In the genomic region with DNA sequence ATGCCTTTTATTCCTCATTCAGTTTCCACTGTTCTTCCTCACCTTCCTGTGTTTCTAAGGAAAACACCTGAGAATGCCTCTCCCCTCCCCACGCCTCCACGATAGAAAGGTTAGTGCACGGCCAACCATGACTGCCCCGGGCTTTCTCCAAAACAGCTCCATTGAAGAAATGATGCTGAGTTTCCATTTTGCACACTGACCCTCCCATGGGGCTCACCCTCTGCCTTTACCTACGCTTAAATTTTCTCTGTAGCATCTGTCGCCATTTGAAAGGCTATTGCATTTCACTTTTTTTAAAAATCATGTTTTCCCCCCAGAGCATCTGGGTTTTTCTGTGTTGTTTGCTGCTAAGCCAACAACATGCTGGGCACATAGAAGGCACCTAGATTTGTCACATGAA, we compare ENCODE assay signal across 29 cellular contexts. TPM values are rescaled to one million over a fixed set of nuclear protein-coding genes. Genes with fewer than 3 reads are reported as not detected.
DNase-seq lines count a peak whose midpoint lies in the region; ATAC-seq, FAIRE-seq and TF ChIP-seq lines count a peak whose summit lies in the region.
"Had no signal": no experiment of that assay in that cellular context is flagged by ENCODE, and none has a peak within 500 bp of the region (broad histone marks: within the 10 kb centered on the region; RNA-seq: fewer than 3 reads in every experiment).

No MANE protein-coding gene starts in this region.

- H3K9me3 Mint-ChIP-seq in stimulated activated naive CD8-positive, alpha-beta T cell treated with anti-CD3 and anti-CD28 coated beads, Interleukin-15, Interleukin-2, amounts not matched to agents 100 ng/mL and 50 ng/mL, for 24 hours = no peaks in the 10 kb centered on the region
- H3K9me3 Mint-ChIP-seq in stimulated activated naive CD8-positive, alpha-beta T cell treated with anti-CD3 and anti-CD28 coated beads, Interleukin-15, amount 100 ng/mL, for 72 hours = no peaks in the 10 kb centered on the region
- H3K9me3 Mint-ChIP-seq in stimulated activated naive B cell treated with anti-CD40 and anti-IgM and Interleukin-4, amounts not matched to agents 10 μg/mL and 1 μg/mL and 100 μg/mL, for 72 hours = no peaks in the 10 kb centered on the region
- H3K9me3 Mint-ChIP-seq: H9, HFFc6, T-cell had no signal

- in situ Hi-C loops in Panc1 (cut with HindIII; ENCODE audit: low pct_unique_long_range_greater_than_20kb, low sequenced_read_pairs) = no loop called here

- intact Hi-C loops in Panc1 (cut with micrococcal nuclease; ENCODE audit: unreplicated experiment) = no loop called here

- H3K36me3 ChIP-seq in Panc1 (ENCODE audit: control insufficient read depth, insufficient read depth, low read length) = no peaks in the 10 kb centered on the region

- H3K27ac ChIP-seq in Panc1 (ENCODE audit: low read length) = peak overlapping the region; percentile 60
- H3K27ac ChIP-seq: 22Rv1, BLaER1, GM23248, RWPE1 had no signal

- H3K36me3 Mint-ChIP-seq in stimulated activated naive CD8-positive, alpha-beta T cell treated with anti-CD3 and anti-CD28 coated beads, Interleukin-15, Interleukin-2, amounts not matched to agents 100 ng/mL and 50 ng/mL, for 24 hours (ENCODE audit: low read depth) = peaks cover 14% of the 10 kb centered on the region
- peaks cover 2 to 4% of the 10 kb centered on the region in 2 donors for H3K36me3 Mint-ChIP-seq in stimulated activated naive B cell treated with anti-CD40 and anti-IgM and Interleukin-4, amounts not matched to agents 10 μg/mL and 1 μg/mL and 100 μg/mL, for 72 hours

- no peak for ATAC-seq in stimulated activated naive CD8-positive, alpha-beta T cell treated with anti-CD3 and anti-CD28 coated beads, Interleukin-15, amount 100 ng/mL, for 72 hours
- ATAC-seq in HG02798 (IDR thresholded peaks at IDR 0.05; ENCODE audit: poor library complexity, unreplicated experiment) (peak; percentile 32), Panc1 (no peak)
- peak; percentile 55 to 66 for ATAC-seq in stimulated activated naive B cell treated with anti-CD40 and anti-IgM and Interleukin-4, amounts not matched to agents 10 μg/mL and 1 μg/mL and 100 μg/mL, for 72 hours (replicated peaks)
- ATAC-seq: T-cell had no signal

- no peaks in the 10 kb centered on the region for H3K9me3 ChIP-seq in Panc1 (ENCODE audit: control insufficient read depth, insufficient read depth, low read depth, low read length)
- H3K9me3 ChIP-seq: BLaER1, MG63 had no signal

- no peak for FAIRE-seq in D721Med (lab: Jason Lieb, UNC)
- FAIRE-seq: HTR-8/SVneo had no signal

- H3K27me3 Mint-ChIP-seq in stimulated activated naive CD8-positive, alpha-beta T cell treated with anti-CD3 and anti-CD28 coated beads, Interleukin-15, Interleukin-2, amounts not matched to agents 100 ng/mL and 50 ng/mL, for 24 hours = no peaks in the 10 kb centered on the region
- no peaks in the 10 kb centered on the region for H3K27me3 Mint-ChIP-seq in stimulated activated naive CD8-positive, alpha-beta T cell treated with anti-CD3 and anti-CD28 coated beads, Interleukin-15, amount 100 ng/mL, for 72 hours
- H3K27me3 Mint-ChIP-seq in stimulated activated naive B cell treated with anti-CD40 and anti-IgM and Interleukin-4, amounts not matched to agents 10 μg/mL and 1 μg/mL and 100 μg/mL, for 72 hours = no peaks in the 10 kb centered on the region
- H3K27me3 Mint-ChIP-seq: CD4-positive, CD25-positive, alpha-beta regulatory T cell; T-cell had no signal

- H3K27me3 ChIP-seq in Panc1 (ENCODE audit: control insufficient read depth, insufficient read depth, low read length) = no peaks in the 10 kb centered on the region
- H3K27me3 ChIP-seq: BLaER1, MG63 had no signal

- peak overlapping the region; percentile 12 for H3K27ac Mint-ChIP-seq in stimulated activated naive CD8-positive, alpha-beta T cell treated with anti-CD3 and anti-CD28 coated beads, Interleukin-15, Interleukin-2, amounts not matched to agents 100 ng/mL and 50 ng/mL, for 24 hours
- no peak overlapping the region for H3K27ac Mint-ChIP-seq in stimulated activated naive CD8-positive, alpha-beta T cell treated with anti-CD3 and anti-CD28 coated beads, Interleukin-15, amount 100 ng/mL, for 72 hours
- peak overlapping the region; percentile 17 for H3K27ac Mint-ChIP-seq in stimulated activated naive B cell treated with anti-CD40 and anti-IgM and Interleukin-4, amounts not matched to agents 10 μg/mL and 1 μg/mL and 100 μg/mL, for 72 hours
- H3K27ac Mint-ChIP-seq: H9, HFFc6, T-cell had no signal

- H3K4me1 ChIP-seq in Panc1 (ENCODE audit: control insufficient read depth, insufficient read depth, low read length) = peaks cover 27% of the 10 kb centered on the region
- H3K4me1 ChIP-seq: BLaER1 had no signal

- H3K4me3 ChIP-seq in Panc1 (ENCODE audit: low read depth in 2 of 2, low read length in 2 of 2) = no peak overlapping the region
- H3K4me3 ChIP-seq: BLaER1, GM23248, MG63 had no signal

- no peak for TF ChIP-seq CTCF in Panc1 (IDR thresholded peaks at IDR 0.05)
- TF ChIP-seq CTCF in D721Med (IDR thresholded peaks at IDR 0.05; ENCODE audit: insufficient read depth, missing control alignments) = no peak

- peaks cover 22% of the 10 kb centered on the region for H3K4me1 Mint-ChIP-seq in stimulated activated naive CD8-positive, alpha-beta T cell treated with anti-CD3 and anti-CD28 coated beads, Interleukin-15, Interleukin-2, amounts not matched to agents 100 ng/mL and 50 ng/mL, for 24 hours (ENCODE audit: low read depth)
- peaks cover 19% of the 10 kb centered on the region for H3K4me1 Mint-ChIP-seq in stimulated activated naive CD8-positive, alpha-beta T cell treated with anti-CD3 and anti-CD28 coated beads, Interleukin-15, amount 100 ng/mL, for 72 hours
- peaks cover 16 to 17% of the 10 kb centered on the region in 2 donors for H3K4me1 Mint-ChIP-seq in stimulated activated naive B cell treated with anti-CD40 and anti-IgM and Interleukin-4, amounts not matched to agents 10 μg/mL and 1 μg/mL and 100 μg/mL, for 72 hours

- H3K4me3 Mint-ChIP-seq in stimulated activated naive CD8-positive, alpha-beta T cell treated with anti-CD3 and anti-CD28 coated beads, Interleukin-15, Interleukin-2, amounts not matched to agents 100 ng/mL and 50 ng/mL, for 24 hours = no peak overlapping the region
- H3K4me3 Mint-ChIP-seq in stimulated activated naive CD8-positive, alpha-beta T cell treated with anti-CD3 and anti-CD28 coated beads, Interleukin-15, amount 100 ng/mL, for 72 hours = no peak overlapping the region
- H3K4me3 Mint-ChIP-seq in stimulated activated naive B cell treated with anti-CD40 and anti-IgM and Interleukin-4, amounts not matched to agents 10 μg/mL and 1 μg/mL and 100 μg/mL, for 72 hours = no peak overlapping the region
- H3K4me3 Mint-ChIP-seq: CD4-positive, CD25-positive, alpha-beta regulatory T cell; H9; HFFc6; T-cell had no signal

- BruUV-seq in Panc1 (replicated peaks; lab: Mats Ljungman, UMichigan) = no TSS peak

- no peak for DNase-seq in stimulated activated naive CD8-positive, alpha-beta T cell treated with anti-CD3 and anti-CD28 coated beads, Interleukin-15, amount 100 ng/mL, for 72 hours
- no peak for DNase-seq in Panc1 (ENCODE audit: low read depth, low spot score)
- peak; percentile 5 for DNase-seq in stimulated activated naive B cell treated with anti-CD40 and anti-IgM and Interleukin-4, amounts not matched to agents 10 μg/mL and 1 μg/mL and 100 μg/mL, for 72 hours
- no peak for DNase-seq in epidermal melanocyte (ENCODE audit: insufficient read length, low spot score)
- no peak for DNase-seq in D721Med (ENCODE audit: insufficient read length, low spot score)
- no peak for DNase-seq in DMS 273 (lab: John Stamatoyannopoulos, UW; ENCODE audit: unreplicated experiment)
- DNase-seq: ACHN; CD4-positive, CD25-positive, alpha-beta regulatory T cell; COR-L47; DND-41; GM23248; H9; HFFc6; KBM-7; MG63; NCI-H1105 treated with DMSO at 0.1 percent for 48 hours; NCI-H146; NCI-H1930; NCI-H2107; NCI-H446 treated with DMSO at 0.1 percent for 48 hours; NCI-H526; SHP77; T-cell had no signal

- POLR2A ChIA-PET in Panc1 (lab: Charles Lee) = no interaction called here

- CTCF ChIA-PET in Panc1 (lab: Charles Lee) = no interaction called here

RNA-seq across cellular contexts. Expression of a gene that starts 48.2 kb away (rescaled TPM):
- total RNA-seq in Panc1 (2021; ENCODE audit: unreplicated experiment) = 69.3 TPM
- polyA plus RNA-seq in Panc1 (2012; ENCODE audit: insufficient read length) = 36.3 TPM

Comparison
In these comparisons a context has a peak if more than half of its experiments do, and no peak if none do; other contexts are left out.
1. H3K27ac Mint-ChIP-seq: peak in stimulated activated naive CD8-positive, alpha-beta T cell treated with anti-CD3 and anti-CD28 coated beads, Interleukin-15, Interleukin-2, amounts not matched to agents 100 ng/mL and 50 ng/mL, for 24 hours (single experiment) and stimulated activated naive B cell treated with anti-CD40 and anti-IgM and Interleukin-4, amounts not matched to agents 10 μg/mL and 1 μg/mL and 100 μg/mL, for 72 hours (single experiment); none in stimulated activated naive CD8-positive, alpha-beta T cell treated with anti-CD3 and anti-CD28 coated beads, Interleukin-15, amount 100 ng/mL, for 72 hours (0 of 2).
2. ATAC-seq: peak in HG02798 (single experiment) and stimulated activated naive B cell treated with anti-CD40 and anti-IgM and Interleukin-4, amounts not matched to agents 10 μg/mL and 1 μg/mL and 100 μg/mL, for 72 hours (2 of 2); none in stimulated activated naive CD8-positive, alpha-beta T cell treated with anti-CD3 and anti-CD28 coated beads, Interleukin-15, amount 100 ng/mL, for 72 hours (single experiment) and Panc1 (single experiment).